In genomic region chr9:136363106-136363605, GRCh38 we compare ENCODE assay signal across 8 cellular contexts. TPM values are rescaled to one million over a fixed set of nuclear protein-coding genes. Genes with fewer than 3 reads are reported as not detected.
A peak's percentile ranks its signal among the peaks of the same experiment; 100 is the strongest.
DNase-seq lines count a peak whose midpoint lies in the region; ATAC-seq and TF ChIP-seq lines count a peak whose summit lies in the region.

No MANE protein-coding gene starts in this region.

- WGBS in smooth muscle cell (ENCODE audit: low lambda C conversion rate), result under 1% methylated on average over 29 of the region's 43 CpGs

- TF ChIP-seq CTCF in A673 (conservative IDR thresholded peaks at IDR 0.05; ENCODE audit: low read depth, low read length) (no peak), VCaP (conservative IDR thresholded peaks at IDR 0.05) (no peak), smooth muscle cell (IDR thresholded peaks at IDR 0.05; ENCODE audit: borderline replicate concordance, insufficient read depth, poor library complexity, severe bottlenecking) (no peak)

- peaks cover 7% of the 10 kb centered on the region for H4K20me1 ChIP-seq in smooth muscle cell (ENCODE audit: low read depth)

- ATAC-seq in GM18858 (IDR thresholded peaks at IDR 0.05; ENCODE audit: unreplicated experiment) (peak; percentile 38), HG03064 (IDR thresholded peaks at IDR 0.05; ENCODE audit: low read depth, unreplicated experiment) (peak; percentile 66)

- H3K4me3 ChIP-seq in A673 (ENCODE audit: low read depth, low read length, poor library complexity, severe bottlenecking) (peak overlapping the region; percentile 97), smooth muscle cell (peak overlapping the region; percentile 95)

- no peak overlapping the region for H3K9ac ChIP-seq in smooth muscle cell (ENCODE audit: low read depth)

- H3K27me3 ChIP-seq in A673 (replicated peaks; ENCODE audit: insufficient read depth, low read depth, low read length, poor library complexity) (no peaks in the 10 kb centered on the region), smooth muscle cell (ENCODE audit: low read depth) (no peaks in the 10 kb centered on the region)

- in situ Hi-C loops in T47D (cut with HindIII; ENCODE audit: low pct_unique_long_range_greater_than_20kb, low sequenced_read_pairs), result no loop called here

- BruUV-seq in A673 (replicated peaks; lab: Mats Ljungman, UMichigan), result TSS peak; percentile 45

- POLR2A ChIA-PET in A673 (lab: Charles Lee; ENCODE audit: low non-redundant PET), result interaction anchor here (0.5 to 0.7 kb wide), 4 partner anchors 158 to 1006 kb away, joined by 3 to 4 read pairs (median 4); no protein-coding TSS in a partner anchor

- CTCF ChIA-PET in A673 (lab: Charles Lee), result interaction anchor here (0.5 to 1.3 kb wide), 4 partner anchors 45 to 760 kb away, joined by 3 to 5 read pairs (median 3); no protein-coding TSS in a partner anchor

- H3K9me3 ChIP-seq in A673 (ENCODE audit: low read depth, low read length, poor library complexity, severe bottlenecking) (no peaks in the 10 kb centered on the region), smooth muscle cell (replicated peaks; ENCODE audit: low read depth) (no peaks in the 10 kb centered on the region)

- H3K4me1 ChIP-seq in A673 (ENCODE audit: insufficient read depth, low read length, poor library complexity, severe bottlenecking), result peaks cover 5% of the 10 kb centered on the region
- no peaks in the 10 kb centered on the region for H3K4me1 ChIP-seq in smooth muscle cell (ENCODE audit: low read depth)

- peak; percentile 96 for DNase-seq in A673 (ENCODE audit: low spot score)
- DNase-seq in NCI-H2107 (lab: John Stamatoyannopoulos, UW), result peak; percentile 87
- DNase-seq in T47D (ENCODE audit: low read depth in 1 of 2, low spot score in 1 of 2), result peak; percentile 98 to 99
- peak; percentile 99 for DNase-seq in iPS-NIHi11 (ENCODE audit: low spot score)
- peak; percentile 94 for DNase-seq in smooth muscle cell (lab: John Stamatoyannopoulos, UW; ENCODE audit: unreplicated experiment)

- H3F3A ChIP-seq in smooth muscle cell (ENCODE audit: low read depth), result no peaks in the 10 kb centered on the region

- H3K79me2 ChIP-seq in smooth muscle cell (ENCODE audit: low read depth), result no peaks in the 10 kb centered on the region

- H3K27ac ChIP-seq in A673 (ENCODE audit: low read depth, low read length, poor library complexity, severe bottlenecking), result peak overlapping the region; percentile 94
- peak overlapping the region; percentile 93 for H3K27ac ChIP-seq in VCaP
- no peak overlapping the region for H3K27ac ChIP-seq in smooth muscle cell (ENCODE audit: low read depth)

- H3K36me3 ChIP-seq in A673 (ENCODE audit: insufficient read depth, low read length, poor library complexity, severe bottlenecking) (no peaks in the 10 kb centered on the region), smooth muscle cell (ENCODE audit: low read depth) (no peaks in the 10 kb centered on the region)

- intact Hi-C loops in A673 (cut with micrococcal nuclease; ENCODE audit: unreplicated experiment), result no loop called here

- peak overlapping the region; percentile 95 for H3K4me2 ChIP-seq in smooth muscle cell

- no peak overlapping the region for H2AFZ ChIP-seq in smooth muscle cell (ENCODE audit: low read depth)

RNA-seq across cellular contexts. Expression of gene DNLZ, which starts 0.4 kb away (rescaled TPM):
- total RNA-seq in A673 (2021), result 32.7 and 37.3 TPM in 2 replicates
- 9.5 and 19.0 TPM in 2 replicates for total RNA-seq in smooth muscle cell
- polyA plus RNA-seq in smooth muscle cell, result 31.5 and 41.5 TPM in 2 replicates

RNA-seq across cellular contexts. Expression of gene CARD9, which starts 10.3 kb away (rescaled TPM):
- 4.8 and 5.4 TPM in 2 replicates for total RNA-seq in A673 (2021)
- 0.94 and 1.2 TPM in 2 replicates for total RNA-seq in smooth muscle cell
- 1.9 and 3.0 TPM in 2 replicates for polyA plus RNA-seq in smooth muscle cell

RNA-seq across cellular contexts. Expression of gene GPSM1, which starts 35.8 kb away (rescaled TPM):
- total RNA-seq in A673 (2021) (36.4 and 48.5 TPM in 2 replicates), smooth muscle cell (17.1 and 21.1 TPM in 2 replicates)
- 42.8 and 45.9 TPM in 2 replicates for polyA plus RNA-seq in smooth muscle cell

RNA-seq across cellular contexts. Expression of gene SNAPC4, which starts 36.8 kb away (rescaled TPM):
- 22.9 and 24.8 TPM in 2 replicates for total RNA-seq in A673 (2021)
- total RNA-seq in smooth muscle cell, result 1.6 and 4.2 TPM in 2 replicates
- polyA plus RNA-seq in smooth muscle cell, result 8.1 and 9.0 TPM in 2 replicates

RNA-seq across cellular contexts. Expression of gene ENTR1, which starts 47.3 kb away (rescaled TPM):
- total RNA-seq in A673 (2021) (135 and 146 TPM in 2 replicates), smooth muscle cell (28.9 and 47.6 TPM in 2 replicates)
- 25.4 and 29.7 TPM in 2 replicates for polyA plus RNA-seq in smooth muscle cell
